In the genomic region with DNA sequence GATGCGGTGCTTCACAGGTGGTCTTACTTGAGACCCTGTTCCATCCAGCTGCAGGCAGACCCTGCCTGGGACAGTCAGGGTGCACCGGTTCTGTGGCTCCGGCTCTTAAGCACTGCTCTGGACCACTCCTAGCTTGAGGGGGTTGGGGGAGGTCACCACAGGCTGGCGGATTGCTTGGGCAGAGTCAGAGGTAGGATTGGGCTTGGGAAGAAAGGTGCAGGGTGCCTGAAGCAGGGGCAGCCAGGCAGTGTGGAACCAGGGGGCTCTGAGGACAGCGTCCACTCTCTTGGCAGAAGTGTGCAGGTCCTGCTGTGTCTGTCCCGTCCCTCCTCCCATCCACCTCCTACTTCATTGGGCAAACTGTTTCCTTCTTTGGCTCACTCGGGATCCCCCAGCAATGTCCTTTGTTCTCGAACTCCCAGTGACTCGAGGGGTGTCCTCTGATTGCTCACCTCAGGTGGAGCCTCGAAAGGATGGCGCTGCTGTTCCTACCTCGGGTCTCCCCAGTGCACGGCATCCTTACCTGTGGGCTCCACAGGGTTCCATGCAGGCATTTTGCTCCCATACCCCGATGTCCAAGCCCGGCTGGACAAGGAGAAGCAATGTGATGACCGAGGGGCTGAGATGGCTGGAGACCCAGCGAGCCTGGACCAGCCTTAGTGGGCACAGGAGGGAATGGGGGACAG, we compare ENCODE assay signal across 10 cellular contexts. TPM values are rescaled to one million over a fixed set of nuclear protein-coding genes. Genes with fewer than 3 reads are reported as not detected.
DNase-seq lines count a peak whose midpoint lies in the region; ATAC-seq, FAIRE-seq and TF ChIP-seq lines count a peak whose summit lies in the region.
"Had no signal": no experiment of that assay in that cellular context is flagged by ENCODE, and none has a peak within 500 bp of the region (broad histone marks: within the 10 kb centered on the region; RNA-seq: fewer than 3 reads in every experiment).

No MANE protein-coding gene starts in this region.

- in situ Hi-C loops in GM13977 (cut with MboI; ENCODE audit: low pct_unique_long_range_greater_than_20kb, low sequenced_read_pairs, unreplicated experiment): no loop called here

- BruUV-seq in HCT116 (replicated peaks; lab: Mats Ljungman, UMichigan): TSS peak; percentile 35

- H4K20me1 ChIP-seq in HCT116 (ENCODE audit: insufficient read depth) (peaks cover 5% of the 10 kb centered on the region; the same call in 1 of the 2 replicates), hepatocyte (ENCODE audit: insufficient read depth, poor library complexity, severe bottlenecking) (peaks cover 54% of the 10 kb centered on the region)

- peak overlapping the region; percentile 99 for H3K9ac ChIP-seq in HCT116 (ENCODE audit: low read length)

- 91% methylated on average over 17 of the region's 17 CpGs for WGBS in hepatocyte (ENCODE audit: low lambda C conversion rate, missing lambda C conversion rate)
- WGBS in small intestine, 3 donors: 63 to 77% (median 66%) methylated on average over 17 of the region's 17 CpGs

- no peaks in the 10 kb centered on the region for H3K9me3 ChIP-seq in HCT116 (ENCODE audit: control insufficient read depth in 1 of 2, insufficient read depth in 1 of 2, low read depth in 1 of 2, low read length in 2 of 2)
- H3K9me3 ChIP-seq in hepatocyte (ENCODE audit: low read depth): no peaks in the 10 kb centered on the region
- no peaks in the 10 kb centered on the region for H3K9me3 ChIP-seq in small intestine (ENCODE audit: control insufficient read depth, low read depth)

- peaks cover 20% of the 10 kb centered on the region for H3K36me3 Mint-ChIP-seq in activated CD8-positive, alpha-beta T cell treated with anti-CD3 and anti-CD28 coated beads, Interleukin-2, amount 10 ng/mL, durations not matched to agents 7 days and 5 days (ENCODE audit: low read depth)

- peaks cover 13% of the 10 kb centered on the region for H3K27me3 Mint-ChIP-seq in activated CD8-positive, alpha-beta T cell treated with anti-CD3 and anti-CD28 coated beads, Interleukin-2, amount 10 ng/mL, durations not matched to agents 7 days and 5 days (ENCODE audit: low read depth)

- H3K36me3 ChIP-seq in HCT116 (ENCODE audit: control insufficient read depth in 1 of 2, insufficient read depth in 2 of 2, low read length in 2 of 2) (peaks cover 3 to 22% of the 10 kb centered on the region in 2 experiments; a peak in 1 of 4 replicates), hepatocyte (replicated peaks; ENCODE audit: insufficient read depth, low read depth) (no peaks in the 10 kb centered on the region), small intestine (ENCODE audit: control insufficient read depth in 2 of 2, insufficient read depth in 2 of 2, low read length in 2 of 2) (peaks cover 0 to 4% of the 10 kb centered on the region in 2 donors)

- H3K4me1 Mint-ChIP-seq in activated CD8-positive, alpha-beta T cell treated with anti-CD3 and anti-CD28 coated beads, Interleukin-2, amount 10 ng/mL, durations not matched to agents 7 days and 5 days (ENCODE audit: low read depth): peaks cover 42% of the 10 kb centered on the region

- CTCF ChIA-PET in HCT116 (lab: Charles Lee): no interaction called here
- CTCF ChIA-PET in activated CD8-positive, alpha-beta T cell treated with anti-CD3 and anti-CD28 coated beads, Interleukin-2, amount 10 ng/mL, durations not matched to agents 7 days and 5 days (lab: Charles Lee): no interaction called here

- no peak for TF ChIP-seq POLR2A in HCT116 (IDR thresholded peaks at IDR 0.05; ENCODE audit: borderline replicate concordance, extremely low read depth, insufficient read depth, insufficient read length)

- H3K9me2 ChIP-seq in HCT116 (ENCODE audit: insufficient read depth) (no peaks in the 10 kb centered on the region), hepatocyte (replicated peaks; ENCODE audit: insufficient read depth) (no peaks in the 10 kb centered on the region)

- POLR2A ChIA-PET in HCT116 (lab: Charles Lee): no interaction called here
- POLR2A ChIA-PET in activated CD8-positive, alpha-beta T cell treated with anti-CD3 and anti-CD28 coated beads, Interleukin-2, amount 10 ng/mL, durations not matched to agents 7 days and 5 days (lab: Charles Lee): interaction anchor here (1.8 kb wide), 1 partner anchor 8 kb away, joined by 20 read pairs; no protein-coding TSS in a partner anchor

- H3K79me2 ChIP-seq in HCT116 (ENCODE audit: insufficient read depth, low read length) (peaks cover 64% of the 10 kb centered on the region), hepatocyte (peaks cover 65% of the 10 kb centered on the region)

- intact Hi-C loops in HCT116 (cut with micrococcal nuclease): no loop called here

- H2AFZ ChIP-seq in HCT116 (ENCODE audit: low read depth, low read length, poor library complexity, severe bottlenecking) (no peak overlapping the region), hepatocyte (no peak overlapping the region)

- H3K4me2 ChIP-seq in HCT116 (ENCODE audit: low read length) (peak overlapping the region; percentile 99), hepatocyte (peak overlapping the region; percentile 97)

- H3K27ac ChIP-seq in HCT116 (ENCODE audit: low read depth, low read length) (peak overlapping the region; percentile 72; the same call in 1 of the 2 replicates), hepatocyte (peak overlapping the region; percentile 97), small intestine (ENCODE audit: low read depth in 1 of 2, low read length in 1 of 2) (peak overlapping the region in 1 of 2 donors; percentile 96)

- no peak for TF ChIP-seq CTCF in HCT116 (IDR thresholded peaks at IDR 0.05 in 2 of 3, conservative IDR thresholded peaks at IDR 0.05 in 1 of 3; ENCODE audit: borderline replicate concordance in 1 of 3, insufficient read depth in 1 of 3, low read depth in 2 of 3, low read length in 2 of 3)
- TF ChIP-seq CTCF in hepatocyte (IDR thresholded peaks at IDR 0.05; ENCODE audit: poor library complexity): no peak
- TF ChIP-seq CTCF in GM13977 (IDR thresholded peaks at IDR 0.05; ENCODE audit: extremely low read depth, insufficient read depth, missing control alignments): no peak

- H3K27ac Mint-ChIP-seq in activated CD8-positive, alpha-beta T cell treated with anti-CD3 and anti-CD28 coated beads, Interleukin-2, amount 10 ng/mL, durations not matched to agents 7 days and 5 days: peak overlapping the region; percentile 69

- RAD21 ChIA-PET in HCT116 (lab: Charles Lee; ENCODE audit: low non-redundant PET in 1 of 2, low total read pairs in 2 of 2, uncharacterized antibody in 2 of 2, unreplicated experiment in 2 of 2): no interaction called here

- DNase-seq in HCT116 (ENCODE audit: low read depth, low spot score): no peak
- no peak for DNase-seq in activated CD8-positive, alpha-beta T cell treated with anti-CD3 and anti-CD28 coated beads, Interleukin-2, amount 10 ng/mL, durations not matched to agents 7 days and 5 days
- DNase-seq in hepatocyte (ENCODE audit: low spot score): peak; percentile 2
- DNase-seq in small intestine: no peak
- no peak for DNase-seq in GM13977 (ENCODE audit: low spot score)
- DNase-seq in occipital lobe (lab: John Stamatoyannopoulos, UW): no peak
- DNase-seq: GOT3, NCI-H748 treated with DMSO at 0.1 percent for 48 hours had no signal

- no peaks in the 10 kb centered on the region for H3K9me3 Mint-ChIP-seq in activated CD8-positive, alpha-beta T cell treated with anti-CD3 and anti-CD28 coated beads, Interleukin-2, amount 10 ng/mL, durations not matched to agents 7 days and 5 days (ENCODE audit: insufficient read depth)

- no peak for TF ChIP-seq RAD21 in HCT116 (IDR thresholded peaks at IDR 0.05; ENCODE audit: low read depth)

- ATAC-seq in HCT116: no peak
- ATAC-seq in activated CD8-positive, alpha-beta T cell treated with anti-CD3 and anti-CD28 coated beads, Interleukin-2, amount 10 ng/mL, durations not matched to agents 7 days and 5 days: no peak
- ATAC-seq in HG03139 (IDR thresholded peaks at IDR 0.05; ENCODE audit: unreplicated experiment): no peak
- no peak for ATAC-seq in HG03159 (IDR thresholded peaks at IDR 0.05; ENCODE audit: unreplicated experiment)

- peak overlapping the region; percentile 96 to 99 for H3K4me3 ChIP-seq in HCT116 (replicated peaks in 1 of 2; ENCODE audit: low read depth in 1 of 2, low read length in 2 of 2)
- peak overlapping the region; percentile 95 for H3K4me3 ChIP-seq in hepatocyte
- H3K4me3 ChIP-seq in small intestine (ENCODE audit: low read depth in 1 of 2, low read length in 2 of 2): peak overlapping the region; percentile 61 to 80

- H3K4me3 Mint-ChIP-seq in activated CD8-positive, alpha-beta T cell treated with anti-CD3 and anti-CD28 coated beads, Interleukin-2, amount 10 ng/mL, durations not matched to agents 7 days and 5 days: peak overlapping the region; percentile 84

- no peak for FAIRE-seq in small intestine (lab: Jason Lieb, UNC)

- H3K27me3 ChIP-seq in HCT116 (ENCODE audit: insufficient read depth, low read length) (no peaks in the 10 kb centered on the region), hepatocyte (no peaks in the 10 kb centered on the region), small intestine (ENCODE audit: control insufficient read depth in 2 of 2, insufficient read depth in 2 of 2, low read length in 2 of 2) (no peaks in the 10 kb centered on the region)

- H3K4me1 ChIP-seq in HCT116 (ENCODE audit: control insufficient read depth in 1 of 2, insufficient read depth in 2 of 2, low read length in 2 of 2) (peaks cover 33 to 67% of the 10 kb centered on the region in 2 experiments), hepatocyte (ENCODE audit: insufficient read depth) (peaks cover 17% of the 10 kb centered on the region), small intestine (ENCODE audit: control insufficient read depth in 2 of 2, insufficient read depth in 1 of 2, low read depth in 1 of 2, low read length in 1 of 2) (peaks cover 2 to 10% of the 10 kb centered on the region in 2 donors)

TF ChIP-seq in HCT116, 20 proteins besides CTCF, POLR2A, EP300 and RAD21 (continues in another document):
- TF ChIP-seq TCF7L2 (IDR thresholded peaks at IDR 0.05; ENCODE audit: borderline replicate concordance, extremely low read depth, insufficient read depth, insufficient read length) (no peak), YY1 (IDR thresholded peaks at IDR 0.05; ENCODE audit: extremely low read depth, insufficient replicate concordance, low read depth, low read length) (no peak)

RNA-seq across cellular contexts. Expression of a gene that starts 1.8 kb away (rescaled TPM):
- total RNA-seq in HCT116 (2021; ENCODE audit: unreplicated experiment) (127 TPM), hepatocyte (80.3 and 103 TPM in 2 replicates), occipital lobe (31.4 TPM)
- 133 and 151 TPM in 2 replicates for polyA plus RNA-seq in HCT116 (2012)
- 100 to 1,000 TPM in 1 of 2 experiments, 10 to 100 TPM in 1; 94.5 to 100 TPM for total RNA-seq in activated CD8-positive, alpha-beta T cell treated with anti-CD3 and anti-CD28 coated beads, Interleukin-2, amount 10 ng/mL, durations not matched to agents 7 days and 5 days
- polyA plus RNA-seq in hepatocyte (185 and 192 TPM in 2 replicates), small intestine (10 to 100 TPM; 65.4 to 67.8 (median 67.3) TPM)

RNA-seq across cellular contexts. Expression of a gene that starts 55.4 kb away (rescaled TPM):
- 57.5 TPM for total RNA-seq in HCT116 (2021; ENCODE audit: unreplicated experiment)
- polyA plus RNA-seq in HCT116 (2012): 114 and 120 TPM in 2 replicates
- total RNA-seq in activated CD8-positive, alpha-beta T cell treated with anti-CD3 and anti-CD28 coated beads, Interleukin-2, amount 10 ng/mL, durations not matched to agents 7 days and 5 days: 10 to 100 TPM; 50.2 to 54.4 TPM
- 24.1 and 30.4 TPM in 2 replicates for total RNA-seq in hepatocyte
- 116 and 120 TPM in 2 replicates for polyA plus RNA-seq in hepatocyte
- polyA plus RNA-seq in small intestine: 100 to 1,000 TPM in 1 of 3 donors, 10 to 100 TPM in 2; 49.5 to 109 (median 73.5) TPM
- total RNA-seq in occipital lobe: 7.5 TPM
